7 cellular contexts compared by ENCODE assay signal in the genomic region with DNA sequence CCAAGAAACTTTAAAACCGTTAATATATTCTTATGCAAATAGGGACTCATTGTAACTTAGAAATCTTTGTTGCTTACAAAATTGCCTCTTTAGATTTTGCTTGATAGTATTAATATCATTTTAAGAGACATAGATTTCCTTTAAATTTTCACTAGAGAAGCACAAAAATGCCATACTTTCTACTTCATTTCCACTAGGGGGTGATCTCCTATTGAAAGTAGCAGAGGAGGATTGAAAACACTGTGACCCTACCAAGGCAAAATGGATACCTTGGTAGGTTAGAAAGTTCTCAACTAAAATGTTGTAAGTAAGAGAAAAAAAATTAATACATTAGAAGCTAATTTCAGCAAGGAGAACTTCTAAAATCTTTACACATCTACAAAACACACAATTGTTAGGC.
A peak's percentile ranks its signal among the peaks of the same experiment; 100 is the strongest.
DNase-seq lines count a peak whose midpoint lies in the region; ATAC-seq, FAIRE-seq and TF ChIP-seq lines count a peak whose summit lies in the region.

No MANE protein-coding gene starts in this region.

- H3K36me3 ChIP-seq in GM12878 (ENCODE audit: control insufficient read depth in 2 of 2, insufficient read depth in 2 of 2, low read length in 1 of 2), result no peaks in the 10 kb centered on the region
- H3K36me3 ChIP-seq in lower lobe of right lung, result no peaks in the 10 kb centered on the region

- H3K27ac ChIP-seq in GM12878 (ENCODE audit: control insufficient read depth, insufficient read depth) (no peak overlapping the region), lower lobe of right lung (no peak overlapping the region)

- no peak for TF ChIP-seq POLR2A in GM12878 (IDR thresholded peaks at IDR 0.05; ENCODE audit: low read depth, low read length)

- H3K4me1 ChIP-seq in GM12878 (ENCODE audit: control insufficient read depth, insufficient read depth, low read length) (peaks cover 6% of the 10 kb centered on the region; the same call in 1 of the 2 replicates), lower lobe of right lung (no peaks in the 10 kb centered on the region)

- RAD21 ChIA-PET in GM12878 (lab: Charles Lee; ENCODE audit: unreplicated experiment), result interaction anchor here (1.5 to 1.6 kb wide), 2 partner anchors 31 to 33 kb away, joined by 4 to 10 read pairs; no protein-coding TSS in a partner anchor

- peak; percentile 64 for TF ChIP-seq RAD21 in GM12878 (IDR thresholded peaks at IDR 0.05; ENCODE audit: insufficient read depth, low read depth, low read length)

- intact Hi-C loops in GM12878 (cut with micrococcal nuclease; ENCODE audit: unreplicated experiment), result loop anchor here (1.0 to 5.0 kb wide), 3 partner anchors 32 to 1308 kb away; no protein-coding TSS in a partner anchor
- intact Hi-C loops in lower lobe of right lung (cut with DNase I), result no loop called here

- H3K4me2 ChIP-seq in GM12878 (ENCODE audit: control insufficient read depth, insufficient read depth), result no peak overlapping the region

- no peak overlapping the region for H2AFZ ChIP-seq in GM12878 (ENCODE audit: control insufficient read depth, low read depth, low read length)

- TF ChIP-seq EP300 in GM12878 (IDR thresholded peaks at IDR 0.05; ENCODE audit: borderline replicate concordance in 1 of 2, control insufficient read depth in 1 of 2, low read depth in 2 of 2, low read length in 2 of 2), result no peak

- no TSS peak for BruUV-seq in GM12878 (replicated peaks; lab: Mats Ljungman, UMichigan)

- no peak overlapping the region for H3K9ac ChIP-seq in GM12878 (ENCODE audit: control insufficient read depth, insufficient read depth, low read length)

- no peaks in the 10 kb centered on the region for H4K20me1 ChIP-seq in GM12878 (ENCODE audit: control insufficient read depth, insufficient read depth)

- peak; percentile 49; the same call in 1 of the 3 replicates for TF ChIP-seq CTCF in GM12872 (IDR thresholded peaks at IDR 0.05; ENCODE audit: insufficient read depth, low read depth, low read length)
- TF ChIP-seq CTCF in LNCAP (IDR thresholded peaks at IDR 0.05), result peak; percentile 54
- peak; percentile 42 to 54 (median 45); a peak in 4 of 6 replicates for TF ChIP-seq CTCF in GM12878 (IDR thresholded peaks at IDR 0.05 in 2 of 3, conservative IDR thresholded peaks at IDR 0.05 in 1 of 3; ENCODE audit: control insufficient read depth in 2 of 3, extremely low read depth in 1 of 3, insufficient read depth in 1 of 3, low read depth in 3 of 3, low read length in 3 of 3)
- TF ChIP-seq CTCF in lower lobe of right lung (IDR thresholded peaks at IDR 0.05), result peak; percentile 55

- WGBS in GM12878 (ENCODE audit: insufficient coverage, insufficient replicate concordance, low lambda C conversion rate, missing lambda C conversion rate), result 0% methylated on average over 1 of the region's 1 CpG

- POLR2A ChIA-PET in GM12878 (lab: Charles Lee), result no interaction called here

- H3K27me3 ChIP-seq in GM12878 (replicated peaks in 1 of 2; ENCODE audit: control insufficient read depth in 2 of 2, insufficient read depth in 2 of 2, low read length in 1 of 2), result no peaks in the 10 kb centered on the region
- H3K27me3 ChIP-seq in lower lobe of right lung (ENCODE audit: low read depth), result no peaks in the 10 kb centered on the region

- H3K4me3 ChIP-seq in GM12878, result no peak overlapping the region
- H3K4me3 ChIP-seq in lower lobe of right lung, result no peak overlapping the region

- DNase-seq in GM12878 (ENCODE audit: low read depth, low spot score) (no peak), lower lobe of right lung (no peak), T-helper 1 cell (no peak)
- DNase-seq in activated CD8-positive, alpha-beta memory T cell treated with anti-CD3 and anti-CD28 coated beads for 24 hours, result no peak

- in situ Hi-C loops in GM12878 (cut with MboI), result loop anchor here (25.0 kb wide), 1 partner anchor 1303 kb away; no protein-coding TSS in a partner anchor

- H3K9me3 ChIP-seq in GM12878 (replicated peaks; ENCODE audit: control insufficient read depth, insufficient read depth, low read length) (no peaks in the 10 kb centered on the region), lower lobe of right lung (no peaks in the 10 kb centered on the region)

- CTCF ChIA-PET in GM12878 (lab: Yijun Ruan, JAX), result interaction anchor here (0.8 to 4.7 kb wide), 8 partner anchors 9 to 1049 kb away, joined by 3 to 66 read pairs (median 4); no protein-coding TSS in a partner anchor

- no peaks in the 10 kb centered on the region for H3K79me2 ChIP-seq in GM12878 (ENCODE audit: control insufficient read depth, insufficient read depth, low read length)

- SMC1A ChIA-PET in GM12878 (lab: Charles Lee; ENCODE audit: uncharacterized antibody, unreplicated experiment), result interaction anchor here (1.4 to 3.2 kb wide), 4 partner anchors 9 to 753 kb away, joined by 3 to 30 read pairs (median 7); no protein-coding TSS in a partner anchor

- ATAC-seq in GM21717 (IDR thresholded peaks at IDR 0.05; ENCODE audit: unreplicated experiment), result peak; percentile 57
- peak; percentile 78 for ATAC-seq in GM12878
- no peak for ATAC-seq in lower lobe of right lung

- no peak for FAIRE-seq in GM12878 (lab: Jason Lieb, UNC)

TF ChIP-seq in GM12878, 131 proteins besides CTCF, POLR2A, EP300 and RAD21:
- no peak for TF ChIP-seq MEF2B (IDR thresholded peaks at IDR 0.05; ENCODE audit: partially characterized antibody, poor library complexity, severe bottlenecking)
- TF ChIP-seq SMC3 (IDR thresholded peaks at IDR 0.05; ENCODE audit: borderline replicate concordance, low read length), result peak; percentile 54; the same call in 1 of the 2 replicates

Comparison
In these comparisons a context has a peak if more than half of its experiments do, and no peak if none do; other contexts are left out.
1. ATAC-seq: peak in GM21717 (single experiment) and GM12878 (single experiment); none in lower lobe of right lung (0 of 2).
2. Peak in every context shown above with its lines, with median percentiles within 50 percentile points of each other: CTCF ChIP-seq.